1 cellular context compared by ENCODE assay signal in the genomic region with DNA sequence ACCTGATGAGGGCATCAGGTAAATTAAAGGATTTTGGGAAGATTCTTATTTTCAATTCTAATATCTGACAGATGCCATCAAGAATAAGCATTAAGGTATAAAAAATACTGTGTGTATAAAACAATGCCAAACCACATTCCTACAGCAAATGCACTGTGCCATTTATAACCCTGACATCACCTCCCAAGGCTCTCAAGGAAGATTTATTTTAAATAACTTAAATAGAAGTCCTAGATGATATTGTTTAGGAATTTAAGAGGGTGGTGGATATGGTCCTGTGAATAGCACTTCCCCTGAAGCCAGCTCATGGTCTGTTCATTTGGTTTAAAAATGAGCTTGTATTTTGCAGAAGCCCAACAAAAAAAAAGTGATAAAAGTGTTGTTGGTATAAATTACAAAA.
TF ChIP-seq lines count a peak whose summit lies in the region.

No MANE protein-coding gene starts in this region.

TF ChIP-seq in GM23338, 12 proteins besides CTCF, POLR2A, EP300 and RAD21 (continued from another document):
- TF ChIP-seq, protein P1, sequence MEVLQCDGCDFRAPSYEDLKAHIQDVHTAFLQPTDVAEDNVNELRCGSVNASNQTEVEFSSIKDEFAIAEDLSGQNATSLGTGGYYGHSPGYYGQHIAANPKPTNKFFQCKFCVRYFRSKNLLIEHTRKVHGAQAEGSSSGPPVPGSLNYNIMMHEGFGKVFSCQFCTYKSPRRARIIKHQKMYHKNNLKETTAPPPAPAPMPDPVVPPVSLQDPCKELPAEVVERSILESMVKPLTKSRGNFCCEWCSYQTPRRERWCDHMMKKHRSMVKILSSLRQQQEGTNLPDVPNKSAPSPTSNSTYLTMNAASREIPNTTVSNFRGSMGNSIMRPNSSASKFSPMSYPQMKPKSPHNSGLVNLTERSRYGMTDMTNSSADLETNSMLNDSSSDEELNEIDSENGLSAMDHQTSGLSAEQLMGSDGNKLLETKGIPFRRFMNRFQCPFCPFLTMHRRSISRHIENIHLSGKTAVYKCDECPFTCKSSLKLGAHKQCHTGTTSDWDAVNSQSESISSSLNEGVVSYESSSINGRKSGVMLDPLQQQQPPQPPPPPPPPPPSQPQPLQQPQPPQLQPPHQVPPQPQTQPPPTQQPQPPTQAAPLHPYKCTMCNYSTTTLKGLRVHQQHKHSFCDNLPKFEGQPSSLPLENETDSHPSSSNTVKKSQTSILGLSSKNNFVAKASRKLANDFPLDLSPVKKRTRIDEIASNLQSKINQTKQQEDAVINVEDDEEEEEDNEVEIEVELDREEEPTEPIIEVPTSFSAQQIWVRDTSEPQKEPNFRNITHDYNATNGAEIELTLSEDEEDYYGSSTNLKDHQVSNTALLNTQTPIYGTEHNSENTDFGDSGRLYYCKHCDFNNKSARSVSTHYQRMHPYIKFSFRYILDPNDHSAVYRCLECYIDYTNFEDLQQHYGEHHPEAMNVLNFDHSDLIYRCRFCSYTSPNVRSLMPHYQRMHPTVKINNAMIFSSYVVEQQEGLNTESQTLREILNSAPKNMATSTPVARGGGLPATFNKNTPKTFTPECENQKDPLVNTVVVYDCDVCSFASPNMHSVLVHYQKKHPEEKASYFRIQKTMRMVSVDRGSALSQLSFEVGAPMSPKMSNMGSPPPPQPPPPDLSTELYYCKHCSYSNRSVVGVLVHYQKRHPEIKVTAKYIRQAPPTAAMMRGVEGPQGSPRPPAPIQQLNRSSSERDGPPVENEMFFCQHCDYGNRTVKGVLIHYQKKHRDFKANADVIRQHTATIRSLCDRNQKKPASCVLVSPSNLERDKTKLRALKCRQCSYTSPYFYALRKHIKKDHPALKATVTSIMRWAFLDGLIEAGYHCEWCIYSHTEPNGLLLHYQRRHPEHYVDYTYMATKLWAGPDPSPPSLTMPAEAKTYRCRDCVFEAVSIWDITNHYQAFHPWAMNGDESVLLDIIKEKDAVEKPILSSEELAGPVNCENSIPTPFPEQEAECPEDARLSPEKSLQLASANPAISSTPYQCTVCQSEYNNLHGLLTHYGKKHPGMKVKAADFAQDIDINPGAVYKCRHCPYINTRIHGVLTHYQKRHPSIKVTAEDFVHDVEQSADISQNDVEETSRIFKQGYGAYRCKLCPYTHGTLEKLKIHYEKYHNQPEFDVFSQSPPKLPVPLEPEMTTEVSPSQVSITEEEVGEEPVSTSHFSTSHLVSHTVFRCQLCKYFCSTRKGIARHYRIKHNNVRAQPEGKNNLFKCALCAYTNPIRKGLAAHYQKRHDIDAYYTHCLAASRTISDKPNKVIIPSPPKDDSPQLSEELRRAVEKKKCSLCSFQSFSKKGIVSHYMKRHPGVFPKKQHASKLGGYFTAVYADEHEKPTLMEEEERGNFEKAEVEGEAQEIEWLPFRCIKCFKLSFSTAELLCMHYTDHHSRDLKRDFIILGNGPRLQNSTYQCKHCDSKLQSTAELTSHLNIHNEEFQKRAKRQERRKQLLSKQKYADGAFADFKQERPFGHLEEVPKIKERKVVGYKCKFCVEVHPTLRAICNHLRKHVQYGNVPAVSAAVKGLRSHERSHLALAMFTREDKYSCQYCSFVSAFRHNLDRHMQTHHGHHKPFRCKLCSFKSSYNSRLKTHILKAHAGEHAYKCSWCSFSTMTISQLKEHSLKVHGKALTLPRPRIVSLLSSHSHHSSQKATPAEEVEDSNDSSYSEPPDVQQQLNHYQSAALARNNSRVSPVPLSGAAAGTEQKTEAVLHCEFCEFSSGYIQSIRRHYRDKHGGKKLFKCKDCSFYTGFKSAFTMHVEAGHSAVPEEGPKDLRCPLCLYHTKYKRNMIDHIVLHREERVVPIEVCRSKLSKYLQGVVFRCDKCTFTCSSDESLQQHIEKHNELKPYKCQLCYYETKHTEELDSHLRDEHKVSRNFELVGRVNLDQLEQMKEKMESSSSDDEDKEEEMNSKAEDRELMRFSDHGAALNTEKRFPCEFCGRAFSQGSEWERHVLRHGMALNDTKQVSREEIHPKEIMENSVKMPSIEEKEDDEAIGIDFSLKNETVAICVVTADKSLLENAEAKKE (CRISPR knock-in tag; IDR thresholded peaks at IDR 0.05), result no peak
- TF ChIP-seq CREB1 (CRISPR knock-in tag; IDR thresholded peaks at IDR 0.05; ENCODE audit: low read depth), result no peak
- no peak for TF ChIP-seq ZNF331 (CRISPR knock-in tag; IDR thresholded peaks at IDR 0.05; ENCODE audit: low read depth)
- TF ChIP-seq, protein P2, sequence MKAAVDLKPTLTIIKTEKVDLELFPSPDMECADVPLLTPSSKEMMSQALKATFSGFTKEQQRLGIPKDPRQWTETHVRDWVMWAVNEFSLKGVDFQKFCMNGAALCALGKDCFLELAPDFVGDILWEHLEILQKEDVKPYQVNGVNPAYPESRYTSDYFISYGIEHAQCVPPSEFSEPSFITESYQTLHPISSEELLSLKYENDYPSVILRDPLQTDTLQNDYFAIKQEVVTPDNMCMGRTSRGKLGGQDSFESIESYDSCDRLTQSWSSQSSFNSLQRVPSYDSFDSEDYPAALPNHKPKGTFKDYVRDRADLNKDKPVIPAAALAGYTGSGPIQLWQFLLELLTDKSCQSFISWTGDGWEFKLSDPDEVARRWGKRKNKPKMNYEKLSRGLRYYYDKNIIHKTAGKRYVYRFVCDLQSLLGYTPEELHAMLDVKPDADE (IDR thresholded peaks at IDR 0.05), result no peak
- no peak for TF ChIP-seq POLR2AphosphoS5 (IDR thresholded peaks at IDR 0.05; ENCODE audit: low read depth)
- TF ChIP-seq ZNF114 (CRISPR knock-in tag; IDR thresholded peaks at IDR 0.05), result no peak
- TF ChIP-seq JUNB (IDR thresholded peaks at IDR 0.05; ENCODE audit: unreplicated experiment), result no peak
